17 cellular contexts compared by ENCODE assay signal in the genomic region with DNA sequence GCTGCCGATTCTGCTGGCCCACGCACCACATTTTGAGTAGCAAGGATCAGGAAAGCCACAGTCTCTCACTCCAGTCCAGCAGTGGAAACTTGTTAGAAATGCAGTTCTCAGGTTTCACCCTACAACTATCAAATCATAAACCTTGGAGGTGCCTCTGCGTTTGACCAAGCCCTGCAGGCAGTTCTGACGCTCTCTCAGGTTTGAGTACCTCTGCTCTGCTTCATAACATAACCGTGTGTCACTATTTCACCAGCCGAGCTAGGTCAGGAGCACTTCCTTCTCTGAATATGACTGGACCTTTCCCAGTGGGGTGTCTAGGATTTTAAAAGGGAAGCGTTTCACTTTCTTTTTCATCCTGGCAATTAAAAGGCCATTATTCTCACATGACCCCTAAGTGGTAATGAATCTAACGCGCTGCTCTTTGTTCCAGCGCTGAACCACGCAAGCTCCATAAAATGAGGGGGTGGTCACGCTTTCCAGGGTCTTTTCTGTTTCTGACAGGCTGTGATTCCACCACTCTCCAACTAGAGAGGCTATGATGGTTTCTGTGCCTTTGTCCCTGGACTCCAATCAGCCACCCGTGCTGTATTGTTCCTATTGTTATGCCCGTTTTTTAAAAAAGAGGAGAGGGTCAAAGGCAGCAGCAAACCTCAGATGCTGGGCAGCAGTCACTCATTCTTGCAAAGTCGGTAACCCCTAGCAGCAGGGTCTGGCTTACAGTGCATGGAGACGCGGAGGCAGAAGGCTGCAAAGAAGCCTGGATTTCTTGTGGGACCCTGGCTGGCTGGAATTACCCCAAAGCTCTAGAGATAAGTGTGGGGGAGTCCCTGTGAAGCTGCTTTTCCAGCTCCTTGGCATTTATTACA.
DNase-seq lines count a peak whose midpoint lies in the region; ATAC-seq and TF ChIP-seq lines count a peak whose summit lies in the region.
"Had no signal": no experiment of that assay in that cellular context is flagged by ENCODE, and none has a peak within 500 bp of the region (broad histone marks: within the 10 kb centered on the region; RNA-seq: fewer than 3 reads in every experiment).

No MANE protein-coding gene starts in this region.

- TF ChIP-seq POLR2A in testis (IDR thresholded peaks at IDR 0.05), result no peak

- WGBS in testis, 2 donors, result 30 to 36% methylated on average over 17 of the region's 17 CpGs

- intact Hi-C loops in testis (cut with DNase I; ENCODE audit: low total_unique reads), result no loop called here

- no peaks in the 10 kb centered on the region for H3K9me3 ChIP-seq in testis
- H3K9me3 ChIP-seq: right lobe of liver had no signal

- no peaks in the 10 kb centered on the region for H3K27me3 ChIP-seq in testis
- H3K27me3 ChIP-seq: right lobe of liver had no signal

- no peak overlapping the region for H3K27ac ChIP-seq in testis
- H3K27ac ChIP-seq: right lobe of liver had no signal

- ATAC-seq in HG03378 (IDR thresholded peaks at IDR 0.05; ENCODE audit: unreplicated experiment), result no peak
- ATAC-seq: activated CD8-positive, alpha-beta memory T cell treated with anti-CD3 and anti-CD28 coated beads, Interleukin-2, amount 10 ng/mL, durations not matched to agents 7 days and 5 days; left cardiac atrium; right lobe of liver; stimulated activated memory B cell treated with anti-CD40 and anti-IgM and Interleukin-4, amounts not matched to agents 10 μg/mL and 1 μg/mL and 100 μg/mL, for 72 hours had no signal

- H3K4me3 ChIP-seq in astrocyte of the cerebellum (ENCODE audit: low read depth, low read length) (peak overlapping the region; percentile 22), testis (no peak overlapping the region)
- H3K4me3 ChIP-seq: right lobe of liver had no signal

- H3K4me1 ChIP-seq in testis, result no peaks in the 10 kb centered on the region
- H3K4me1 ChIP-seq: right lobe of liver had no signal

- H3K36me3 ChIP-seq in testis (ENCODE audit: low read depth, missing control alignments), result no peaks in the 10 kb centered on the region
- H3K36me3 ChIP-seq: right lobe of liver had no signal

- DNase-seq in ELR (ENCODE audit: low read depth) (peak; percentile 1), LoVo (ENCODE audit: low spot score) (peak; percentile 20), astrocyte of the cerebellum (ENCODE audit: low read depth) (peak; percentile 51), kidney tubule cell (ENCODE audit: low spot score) (peak; percentile 84), testis (no peak)
- no peak for DNase-seq in activated naive CD4-positive, alpha-beta T cell treated with anti-CD3 and anti-CD28 coated beads, Interleukin-2, amount 50 U/mL, for 16 hours
- DNase-seq in activated T-cell treated with anti-CD3 and anti-CD28 coated beads, Interleukin-2, amount 50 U/mL, for 1 hour, result no peak
- DNase-seq: activated CD8-positive, alpha-beta memory T cell treated with anti-CD3 and anti-CD28 coated beads, Interleukin-2, amount 10 ng/mL, durations not matched to agents 7 days and 5 days; activated naive CD4-positive, alpha-beta T cell treated with Interleukin-2 at 50 U/mL for 16 hours; AML-193; DMS 273 treated with DMSO at 0.1 percent for 48 hours; HFFc6; left cardiac atrium; NCI-H82; right lobe of liver had no signal

- TF ChIP-seq CTCF in astrocyte of the cerebellum (IDR thresholded peaks at IDR 0.05; ENCODE audit: low read depth, low read length, missing control alignments) (no peak), testis (IDR thresholded peaks at IDR 0.05) (no peak)

- in situ Hi-C loops in astrocyte of the cerebellum (cut with HindIII; ENCODE audit: low sequenced_read_pairs), result no loop called here

Comparison
In these comparisons a context has a peak if more than half of its experiments do, and no peak if none do; other contexts are left out.
1. DNase-seq: peak in ELR (single experiment), LoVo (single experiment), astrocyte of the cerebellum (single experiment) and kidney tubule cell (single experiment); none in activated naive CD4-positive, alpha-beta T cell treated with anti-CD3 and anti-CD28 coated beads, Interleukin-2, amount 50 U/mL, for 16 hours (single experiment), activated T-cell treated with anti-CD3 and anti-CD28 coated beads, Interleukin-2, amount 50 U/mL, for 1 hour (single experiment) and testis (single experiment).